Comparison of ENCODE assay signal across 23 cellular contexts in the genomic region with DNA sequence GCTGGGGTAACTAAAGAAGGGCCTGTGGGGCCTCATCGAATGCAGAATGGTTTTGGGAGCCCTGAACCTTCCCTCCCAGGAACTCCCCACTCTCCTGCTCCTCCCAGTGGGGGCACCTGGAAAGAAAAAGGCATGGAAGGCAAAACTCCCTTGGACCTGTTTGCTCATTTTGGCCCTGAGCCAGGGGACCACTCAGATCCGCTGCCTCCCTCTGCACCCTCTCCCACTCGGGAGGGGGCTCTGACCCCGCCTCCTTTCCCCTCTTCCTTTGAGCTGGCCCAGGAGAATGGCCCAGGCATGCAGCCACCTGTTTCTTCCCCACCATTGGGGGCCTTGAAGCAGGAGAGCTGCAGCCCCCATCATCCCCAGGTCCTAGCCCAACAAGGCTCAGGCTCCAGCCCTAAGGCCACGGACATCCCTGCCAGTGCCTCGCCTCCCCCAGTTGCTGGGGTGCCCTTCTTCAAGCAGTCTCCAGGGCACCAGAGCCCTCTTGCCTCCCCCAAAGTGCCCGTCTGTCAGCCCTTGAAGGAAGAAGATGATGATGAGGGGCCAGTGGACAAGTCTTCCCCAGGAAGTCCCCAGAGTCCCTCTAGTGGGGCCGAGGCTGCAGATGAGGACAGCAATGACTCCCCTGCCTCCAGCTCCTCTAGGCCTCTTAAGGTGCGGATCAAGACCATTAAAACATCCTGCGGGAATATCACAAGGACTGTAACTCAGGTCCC. TPM values are rescaled to one million over a fixed set of nuclear protein-coding genes. Genes with fewer than 3 reads are reported as not detected.
DNase-seq lines count a peak whose midpoint lies in the region; ATAC-seq, FAIRE-seq and TF ChIP-seq lines count a peak whose summit lies in the region.
"Had no signal": no experiment of that assay in that cellular context is flagged by ENCODE, and none has a peak within 500 bp of the region (broad histone marks: within the 10 kb centered on the region; RNA-seq: fewer than 3 reads in every experiment).

No MANE protein-coding gene starts in this region.

- in situ Hi-C loops in HepG2 (cut with HindIII; ENCODE audit: extremely low pct_ligation_motif_present, low pct_unique_long_range_greater_than_20kb), result no loop called here

- no peak overlapping the region for H2BK5ac ChIP-seq in H1 (ENCODE audit: low read depth, low read length)

- H3K36me3 ChIP-seq in HepG2 (replicated peaks in 1 of 2; ENCODE audit: control insufficient read depth in 1 of 2, insufficient read depth in 2 of 2, low read length in 2 of 2) (peaks cover 40 to 60% of the 10 kb centered on the region in 2 experiments), right lobe of liver (peaks cover 0 to 43% (median 17%) of the 10 kb centered on the region in 4 donors), H1 (ENCODE audit: control insufficient read depth in 2 of 4, insufficient read depth in 4 of 4, low read length in 3 of 4) (peaks cover 24 to 65% (median 44%) of the 10 kb centered on the region in 4 experiments), upper lobe of left lung (peaks cover 18 to 70% (median 61%) of the 10 kb centered on the region in 4 donors)

- peaks cover 14% of the 10 kb centered on the region; the same call in 1 of the 2 replicates for H3K79me1 ChIP-seq in H1 (ENCODE audit: low read depth, low read length)

- no peak overlapping the region for H3K4ac ChIP-seq in H1 (replicated peaks; ENCODE audit: insufficient read length, low read depth, low read length)

- H3K4me3 ChIP-seq in HepG2 (replicated peaks in 1 of 3; ENCODE audit: insufficient read depth in 1 of 3, low read depth in 2 of 3, low read length in 3 of 3) (no peak overlapping the region), right lobe of liver (no peak overlapping the region), H1 (ENCODE audit: extremely low read depth in 1 of 4, insufficient read depth in 2 of 4, low read depth in 3 of 4, low read length in 4 of 4) (no peak overlapping the region), upper lobe of left lung (no peak overlapping the region)
- H3K4me3 ChIP-seq: BLaER1 had no signal

- DNase-seq in HepG2 (ENCODE audit: low spot score) (no peak), right lobe of liver (no peak), HFFc6 (no peak), H1 (ENCODE audit: low read depth in 1 of 2, low spot score in 2 of 2) (no peak), upper lobe of left lung (no peak), SKM-1 (lab: John Stamatoyannopoulos, UW; ENCODE audit: unreplicated experiment) (no peak), Ammon's horn (ENCODE audit: low spot score) (no peak)
- DNase-seq: CD8-positive, alpha-beta T cell; H9; KG1; NCI-H1092; NCI-H1436; NCI-H187 treated with DMSO at 0.1 percent for 48 hours; NCI-H2107; NCI-H2227 treated with DMSO at 0.1 percent for 48 hours; NCI-H510A; NCI-H748 treated with DMSO at 0.1 percent for 48 hours; NK-92 treated with Interleukin-12 subunit alpha and Interleukin-12 subunit beta, amount 100 ng/mL, for 24 hours had no signal

- intact Hi-C loops in HepG2 (cut with micrococcal nuclease; ENCODE audit: unreplicated experiment), result no loop called here
- intact Hi-C loops in right lobe of liver (cut with DNase I), result no loop called here

- H3K9me3 ChIP-seq in HepG2 (ENCODE audit: low read length) (no peaks in the 10 kb centered on the region), right lobe of liver (no peaks in the 10 kb centered on the region), H1 (ENCODE audit: insufficient read depth in 2 of 2, low read depth in 1 of 2, low read length in 1 of 2) (no peaks in the 10 kb centered on the region), upper lobe of left lung (no peaks in the 10 kb centered on the region)
- H3K9me3 ChIP-seq: BLaER1 had no signal

- WGBS in HepG2 (ENCODE audit: low lambda C conversion rate), result 92% methylated on average over 6 of the region's 10 CpGs
- WGBS in right lobe of liver (ENCODE audit: insufficient coverage, low coverage, low lambda C conversion rate, missing lambda C conversion rate), result 94% methylated on average over 3 of the region's 10 CpGs
- WGBS in H1 (ENCODE audit: extremely low coverage in 1 of 2, insufficient coverage in 1 of 2, insufficient read length in 1 of 2, insufficient replicate concordance in 2 of 2, low coverage in 1 of 2, low lambda C conversion rate in 2 of 2, missing lambda C conversion rate in 1 of 2), 2 experiments, result 95% methylated on average over 10 of the region's 10 CpGs; no CpG with 5 or more reads in 1 of the 2 experiments
- WGBS in upper lobe of left lung, 2 donors, result 92% methylated on average over 9 to 10 of the region's 10 CpGs

- no peak overlapping the region for H3K9ac ChIP-seq in HepG2 (ENCODE audit: insufficient read depth, low read depth, low read length)
- H3K9ac ChIP-seq in H1 (replicated peaks in 1 of 4; ENCODE audit: extremely low read depth in 1 of 4, low read depth in 3 of 4, low read length in 3 of 4), result no peak overlapping the region
- H3K9ac ChIP-seq: BLaER1 had no signal

- H2BK12ac ChIP-seq in H1 (ENCODE audit: low read depth, low read length), result no peak overlapping the region

- no peak overlapping the region for H3K27ac ChIP-seq in HepG2 (ENCODE audit: extremely low read length, insufficient read depth, low read length)
- H3K27ac ChIP-seq in right lobe of liver, result no peak overlapping the region
- no peak overlapping the region for H3K27ac ChIP-seq in H1 (ENCODE audit: low read depth, low read length)
- no peak overlapping the region for H3K27ac ChIP-seq in upper lobe of left lung
- H3K27ac ChIP-seq: BLaER1, HL-60 had no signal

- H3K27ac Mint-ChIP-seq in HFFc6, result peak overlapping the region; percentile 24; the same call in 1 of the 2 replicates
- H3K27ac Mint-ChIP-seq: CD8-positive, alpha-beta T cell had no signal

- no peak overlapping the region for H2BK15ac ChIP-seq in H1 (ENCODE audit: low read length)

- FAIRE-seq in HepG2 (lab: Jason Lieb, UNC) (no peak), H1 (lab: Jason Lieb, UNC) (no peak)
- FAIRE-seq: G401.6 had no signal

- CTCF ChIA-PET in HepG2 (lab: Yijun Ruan, JAX; ENCODE audit: low intra/inter-chr PET ratio, low total read pairs) (no interaction called here), H1 (lab: Charles Lee; ENCODE audit: partially characterized antibody) (interaction anchor here (1.6 to 1.8 kb wide), 2 partner anchors 10 to 54 kb away, joined by 5 read pairs; no protein-coding TSS in a partner anchor)

- H3K79me2 ChIP-seq in HepG2 (ENCODE audit: insufficient read depth, low read length) (peaks cover 32% of the 10 kb centered on the region), H1 (ENCODE audit: control insufficient read depth in 1 of 2, insufficient read depth in 2 of 2, low read length in 2 of 2) (peaks cover 0 to 34% of the 10 kb centered on the region in 2 experiments; a peak in 2 of 4 replicates)

- peaks cover 16% of the 10 kb centered on the region for H3K4me1 Mint-ChIP-seq in HFFc6 (ENCODE audit: low read depth)

- TF ChIP-seq CTCF in HepG2 (CRISPR knock-in tag; IDR thresholded peaks at IDR 0.05) (no peak), right lobe of liver (IDR thresholded peaks at IDR 0.05) (no peak), HFFc6 (IDR thresholded peaks at IDR 0.05) (no peak), H1 (IDR thresholded peaks at IDR 0.05; ENCODE audit: control extremely low read depth in 1 of 3, insufficient read depth in 1 of 3, low read depth in 1 of 3, low read length in 3 of 3) (no peak), upper lobe of left lung (IDR thresholded peaks at IDR 0.05) (no peak)

- ATAC-seq in HepG2, result no peak
- no peak for ATAC-seq in right lobe of liver
- ATAC-seq in upper lobe of left lung (ENCODE audit: low FRiP score in 2 of 2), result no peak
- ATAC-seq: CD8-positive, alpha-beta T cell; Panc1; SK-N-SH treated with all-trans-retinoic acid at 6 μM for 48 hours had no signal

- H3K4me3 Mint-ChIP-seq in HFFc6, result no peak overlapping the region
- H3K4me3 Mint-ChIP-seq: CD8-positive, alpha-beta T cell; H9 had no signal

- TF ChIP-seq RAD21 in HepG2 (CRISPR knock-in tag; IDR thresholded peaks at IDR 0.05) (no peak), H1 (IDR thresholded peaks at IDR 0.05 in 1 of 2, conservative IDR thresholded peaks at IDR 0.05 in 1 of 2; ENCODE audit: low read depth in 2 of 2, low read length in 2 of 2) (no peak)

- H2BK120ac ChIP-seq in H1 (replicated peaks; ENCODE audit: low read depth, low read length), result no peak overlapping the region

- no peak overlapping the region for H3K23ac ChIP-seq in H1 (ENCODE audit: insufficient read length)

- BruUV-seq in HepG2 (replicated peaks; lab: Mats Ljungman, UMichigan), result no TSS peak

- H4K20me1 ChIP-seq in HepG2 (ENCODE audit: insufficient read depth, low read length), result peaks cover 13% of the 10 kb centered on the region; the same call in 1 of the 2 replicates
- peaks cover 7 to 32% of the 10 kb centered on the region in 2 experiments for H4K20me1 ChIP-seq in H1 (replicated peaks in 1 of 2; ENCODE audit: control insufficient read depth in 1 of 2, insufficient read depth in 2 of 2, low read length in 2 of 2)

- H4K5ac ChIP-seq in H1 (ENCODE audit: insufficient read length, low read depth, low read length), result no peak overlapping the region

- no peak overlapping the region for H3K4me2 ChIP-seq in HepG2 (ENCODE audit: low read depth, low read length)
- H3K4me2 ChIP-seq in H1 (ENCODE audit: insufficient read depth in 1 of 2, low read depth in 2 of 2, low read length in 2 of 2), result no peak overlapping the region
- H3K4me2 ChIP-seq: BLaER1 had no signal

- no peak overlapping the region for H2AK5ac ChIP-seq in H1 (ENCODE audit: low read depth, low read length)

- no peak overlapping the region for H3K18ac ChIP-seq in H1 (ENCODE audit: extremely low read depth, low read length)

- H3K27me3 Mint-ChIP-seq in HFFc6 (ENCODE audit: insufficient read depth), result peaks cover 15% of the 10 kb centered on the region

- peaks cover 7% of the 10 kb centered on the region; the same call in 1 of the 2 replicates for H3K23me2 ChIP-seq in H1 (ENCODE audit: low read depth, low read length)

- H3K56ac ChIP-seq in H1 (replicated peaks; ENCODE audit: insufficient read length, low read depth, low read length), result no peak overlapping the region

- H3K9me3 Mint-ChIP-seq in HFFc6, result no peaks in the 10 kb centered on the region
- H3K9me3 Mint-ChIP-seq: CD8-positive, alpha-beta T cell; H9 had no signal

- H4K91ac ChIP-seq in H1 (replicated peaks; ENCODE audit: insufficient read length, low read length), result no peak overlapping the region

- no peaks in the 10 kb centered on the region; a peak in 1 of 5 replicates for H3K27me3 ChIP-seq in HepG2 (ENCODE audit: control insufficient read depth in 1 of 2, insufficient read depth in 2 of 2, low read length in 2 of 2)
- H3K27me3 ChIP-seq in right lobe of liver, result no peaks in the 10 kb centered on the region
- H3K27me3 ChIP-seq in H1 (replicated peaks in 1 of 4; ENCODE audit: control insufficient read depth in 3 of 4, extremely low read depth in 1 of 4, insufficient read depth in 3 of 4, low read length in 3 of 4), result no peaks in the 10 kb centered on the region
- no peaks in the 10 kb centered on the region for H3K27me3 ChIP-seq in upper lobe of left lung
- H3K27me3 ChIP-seq: BLaER1 had no signal

- H3K4me1 ChIP-seq in HepG2 (ENCODE audit: insufficient read depth, low read length) (peaks cover 16% of the 10 kb centered on the region), right lobe of liver (peaks cover 0 to 7% (median 0%) of the 10 kb centered on the region in 4 donors), H1 (replicated peaks in 1 of 4; ENCODE audit: control insufficient read depth in 3 of 4, insufficient read depth in 4 of 4, low read length in 3 of 4) (peaks cover 5 to 12% (median 7%) of the 10 kb centered on the region in 4 experiments; a peak in 6 of 7 replicates), upper lobe of left lung (peaks cover 11 to 18% (median 14%) of the 10 kb centered on the region in 4 donors)

- H4K8ac ChIP-seq in H1 (ENCODE audit: extremely low read depth, insufficient read depth, low read length), result peak overlapping the region; percentile 45; the same call in 1 of the 2 replicates

- no peak for TF ChIP-seq EP300 in HepG2 (IDR thresholded peaks at IDR 0.05; ENCODE audit: low read depth in 2 of 2, low read length in 2 of 2)
- TF ChIP-seq EP300 in HepG2 (CRISPR knock-in tag; IDR thresholded peaks at IDR 0.05; ENCODE audit: borderline replicate concordance), result no peak
- no peak for TF ChIP-seq EP300 in H1 (IDR thresholded peaks at IDR 0.05; ENCODE audit: borderline replicate concordance in 1 of 2, low read depth in 2 of 2, low read length in 2 of 2)
- TF ChIP-seq EP300 in upper lobe of left lung (IDR thresholded peaks at IDR 0.05), result no peak

- POLR2A ChIA-PET in HepG2 (lab: Yijun Ruan, JAX), result interaction anchor here (1.0 kb wide), 1 partner anchor 14 kb away, joined by 4 read pairs; no protein-coding TSS in a partner anchor
- POLR2A ChIA-PET in H1 (lab: Charles Lee; ENCODE audit: partially characterized antibody), result interaction anchor here (1.0 to 11.6 kb wide), 9 partner anchors 9 to 121 kb away, joined by 3 to 213 read pairs (median 4); partner anchors contain the start of genes LYSMD1 and SCNM1

- H3K14ac ChIP-seq in H1 (ENCODE audit: insufficient read length), result no peak overlapping the region

- H3K36me3 Mint-ChIP-seq in HFFc6 (ENCODE audit: low read depth), result peaks cover 9% of the 10 kb centered on the region

- no peak for TF ChIP-seq POLR2A in HepG2 (IDR thresholded peaks at IDR 0.05; ENCODE audit: insufficient read depth in 1 of 2, low read depth in 2 of 2, low read length in 2 of 2)
- no peak for TF ChIP-seq POLR2A in right lobe of liver (IDR thresholded peaks at IDR 0.05)
- no peak for TF ChIP-seq POLR2A in H1 (IDR thresholded peaks at IDR 0.05; ENCODE audit: control extremely low read depth in 1 of 2, low read depth in 2 of 2, low read length in 2 of 2)
- TF ChIP-seq POLR2A in upper lobe of left lung (IDR thresholded peaks at IDR 0.05), result no peak

- H2AFZ ChIP-seq in HepG2 (ENCODE audit: low read length) (no peak overlapping the region), H1 (ENCODE audit: low read length) (no peak overlapping the region)

- no peak overlapping the region for H2BK20ac ChIP-seq in H1 (ENCODE audit: low read length)

RNA-seq across cellular contexts. Expression of gene ZNF687, which starts 4.7 kb away (rescaled TPM):
- total RNA-seq in HepG2 (2016; rRNA removed; fragmentation: Illumina TruSeq; extraction: Trizol) (14.1 and 15.0 TPM in 2 replicates), right lobe of liver (10 to 100 TPM in 3 of 6 experiments, 1 to 10 TPM in 3; 7.6 to 14.2 (median 10.1) TPM), upper lobe of left lung (10 to 100 TPM; 17.4 to 50.3 (median 27.2) TPM)
- total RNA-seq in HepG2 (2016; cell fraction: cytosol; rRNA removed; fragmentation: Illumina TruSeq; extraction: Trizol; ENCODE audit: low read depth), result 3.3 and 3.9 TPM in 2 replicates
- 13.7 and 14.2 TPM in 2 replicates for total RNA-seq in HepG2 (2016; cell fraction: insoluble cytoplasmic fraction; rRNA removed; fragmentation: Illumina TruSeq; extraction: Trizol)
- total RNA-seq in HepG2 (2016; cell fraction: membrane; rRNA removed; fragmentation: Illumina TruSeq; extraction: Trizol), result 6.1 and 7.4 TPM in 2 replicates
- 15.7 and 20.5 TPM in 2 replicates for total RNA-seq in HepG2 (2016; cell fraction: nucleus; rRNA removed; fragmentation: Illumina TruSeq; extraction: Trizol)
- polyA plus RNA-seq in HepG2 (2011; rRNA removed) (16.5 and 24.5 TPM in 2 replicates), H1 (2011; rRNA removed) (69.9 and 91.9 TPM in 2 replicates)
- polyA plus RNA-seq in HepG2 (2011; cell fraction: cytosol; rRNA removed), result 11.9 and 16.7 TPM in 2 replicates
- 55.2 and 58.3 TPM in 2 replicates for polyA plus RNA-seq in HepG2 (2011; cell fraction: nucleus; rRNA removed)
- polyA plus RNA-seq in HepG2 (2012), result 12.2 and 12.3 TPM in 2 replicates
- 0.57 and 1.1 TPM in 2 replicates for polyA plus RNA-seq in HepG2 (2016; cell fraction: cytosol; fragmentation: Illumina TruSeq; extraction: Trizol; ENCODE audit: low read depth)
- 9.8 and 13.6 TPM in 2 replicates for polyA plus RNA-seq in HepG2 (2016; cell fraction: insoluble cytoplasmic fraction; fragmentation: Illumina TruSeq; extraction: Trizol; ENCODE audit: low read depth)
- 2.3 and 2.5 TPM in 2 replicates for polyA plus RNA-seq in HepG2 (2016; cell fraction: membrane; fragmentation: Illumina TruSeq; extraction: Trizol; ENCODE audit: low read depth)
- polyA plus RNA-seq in HepG2 (2016; cell fraction: nucleus; fragmentation: Illumina TruSeq; extraction: Trizol; ENCODE audit: insufficient read depth, low read depth), result 22.9 and 24.3 TPM in 2 replicates
- polyA minus RNA-seq in HepG2 (2011; rRNA and poly(A)+ RNA removed; ENCODE audit: low replicate concordance), result 85.3 and 103 TPM in 2 replicates
- polyA minus RNA-seq in HepG2 (2011; cell fraction: cytosol; rRNA and poly(A)+ RNA removed), result 20.1 and 23.3 TPM in 2 replicates
- polyA minus RNA-seq in HepG2 (2011; cell fraction: nucleus; rRNA and poly(A)+ RNA removed), result 44.4 and 49.6 TPM in 2 replicates
- total RNA-seq in HFFc6 (2021; fragmentation: NEBNext Ultra II Directional; extraction: Animal tissue kit (Norgen Biotek cat#: 25700)), result 10 to 100 TPM; 14.6 to 18.3 (median 15.9) TPM
- 43.0 and 45.9 TPM in 2 replicates for total RNA-seq in H1 (2021; fragmentation: NEBNext Ultra II Directional; extraction: Animal tissue kit (Norgen Biotek cat#: 25700))
- polyA plus RNA-seq in H1 (2011; cell fraction: cytosol; rRNA removed), result 47.7 TPM
- 90.8 TPM for polyA plus RNA-seq in H1 (2011; cell fraction: nucleus; rRNA removed)
- polyA plus RNA-seq in H1 (2012, experiment 1 of 2), result 30.8 to 47.7 TPM (median 40.3 TPM) in 4 replicates
- polyA plus RNA-seq in H1 (2012, experiment 2 of 2), result 35.9 TPM
- 26.5 TPM for polyA plus RNA-seq in H1 (2013, experiment 1 of 2)
- polyA plus RNA-seq in H1 (2013, experiment 2 of 2), result 24.7 TPM
- polyA minus RNA-seq in H1 (2011; rRNA and poly(A)+ RNA removed), result 64.9 and 87.9 TPM in 2 replicates
- polyA minus RNA-seq in H1 (2011; cell fraction: cytosol; rRNA and poly(A)+ RNA removed), result 65.9 TPM
- polyA minus RNA-seq in H1 (2011; cell fraction: nucleus; rRNA and poly(A)+ RNA removed), result 80.7 TPM

RNA-seq across cellular contexts. Expression of gene PSMD4, which starts 32.2 kb away (rescaled TPM):
- 243 and 320 TPM in 2 replicates for total RNA-seq in HepG2 (2016; rRNA removed; fragmentation: Illumina TruSeq; extraction: Trizol)
- 97.9 and 99.1 TPM in 2 replicates for total RNA-seq in HepG2 (2016; cell fraction: cytosol; rRNA removed; fragmentation: Illumina TruSeq; extraction: Trizol; ENCODE audit: low read depth)
- total RNA-seq in HepG2 (2016; cell fraction: insoluble cytoplasmic fraction; rRNA removed; fragmentation: Illumina TruSeq; extraction: Trizol), result 248 and 329 TPM in 2 replicates
- total RNA-seq in HepG2 (2016; cell fraction: membrane; rRNA removed; fragmentation: Illumina TruSeq; extraction: Trizol), result 108 and 110 TPM in 2 replicates
- total RNA-seq in HepG2 (2016; cell fraction: nucleus; rRNA removed; fragmentation: Illumina TruSeq; extraction: Trizol), result 101 TPM in 2 replicates
- polyA plus RNA-seq in HepG2 (2011; rRNA removed), result 174 and 194 TPM in 2 replicates
- polyA plus RNA-seq in HepG2 (2011; cell fraction: cytosol; rRNA removed), result 235 and 265 TPM in 2 replicates
- polyA plus RNA-seq in HepG2 (2011; cell fraction: nucleus; rRNA removed), result 94.5 and 113 TPM in 2 replicates
- polyA plus RNA-seq in HepG2 (2012), result 151 and 156 TPM in 2 replicates
- polyA plus RNA-seq in HepG2 (2016; cell fraction: cytosol; fragmentation: Illumina TruSeq; extraction: Trizol; ENCODE audit: low read depth), result 64.7 and 68.2 TPM in 2 replicates
- 215 and 240 TPM in 2 replicates for polyA plus RNA-seq in HepG2 (2016; cell fraction: insoluble cytoplasmic fraction; fragmentation: Illumina TruSeq; extraction: Trizol; ENCODE audit: low read depth)
- polyA plus RNA-seq in HepG2 (2016; cell fraction: membrane; fragmentation: Illumina TruSeq; extraction: Trizol; ENCODE audit: low read depth), result 61.2 and 68.2 TPM in 2 replicates
- 167 and 175 TPM in 2 replicates for polyA plus RNA-seq in HepG2 (2016; cell fraction: nucleus; fragmentation: Illumina TruSeq; extraction: Trizol; ENCODE audit: insufficient read depth, low read depth)
- 154 and 325 TPM in 2 replicates for polyA minus RNA-seq in HepG2 (2011; rRNA and poly(A)+ RNA removed; ENCODE audit: low replicate concordance)
- 62.2 and 71.6 TPM in 2 replicates for polyA minus RNA-seq in HepG2 (2011; cell fraction: cytosol; rRNA and poly(A)+ RNA removed)
- polyA minus RNA-seq in HepG2 (2011; cell fraction: nucleus; rRNA and poly(A)+ RNA removed), result 41.6 and 53.0 TPM in 2 replicates
- 10 to 100 TPM; 72.2 to 95.6 (median 79.1) TPM for total RNA-seq in right lobe of liver
- total RNA-seq in HFFc6 (2021; fragmentation: NEBNext Ultra II Directional; extraction: Animal tissue kit (Norgen Biotek cat#: 25700)), result 100 to 1,000 TPM; 194 to 228 (median 217) TPM
- total RNA-seq in H1 (2021; fragmentation: NEBNext Ultra II Directional; extraction: Animal tissue kit (Norgen Biotek cat#: 25700)), result 216 and 226 TPM in 2 replicates
- 284 and 293 TPM in 2 replicates for polyA plus RNA-seq in H1 (2011; rRNA removed)
- 398 TPM for polyA plus RNA-seq in H1 (2011; cell fraction: cytosol; rRNA removed)
- polyA plus RNA-seq in H1 (2011; cell fraction: nucleus; rRNA removed), result 215 TPM
- polyA plus RNA-seq in H1 (2012, experiment 1 of 2), result 274 to 370 TPM (median 317 TPM) in 4 replicates
- 118 TPM for polyA plus RNA-seq in H1 (2012, experiment 2 of 2)
- polyA plus RNA-seq in H1 (2013, experiment 1 of 2), result 147 TPM
- polyA plus RNA-seq in H1 (2013, experiment 2 of 2), result 149 TPM
- polyA minus RNA-seq in H1 (2011; rRNA and poly(A)+ RNA removed), result 230 and 254 TPM in 2 replicates
- polyA minus RNA-seq in H1 (2011; cell fraction: cytosol; rRNA and poly(A)+ RNA removed), result 86.2 TPM
- 63.5 TPM for polyA minus RNA-seq in H1 (2011; cell fraction: nucleus; rRNA and poly(A)+ RNA removed)
- 100 to 1,000 TPM; 102 to 132 (median 119) TPM for total RNA-seq in upper lobe of left lung

RNA-seq across cellular contexts. Expression of gene PI4KB, which starts 40.4 kb away (rescaled TPM):
- total RNA-seq in HepG2 (2016; rRNA removed; fragmentation: Illumina TruSeq; extraction: Trizol) (18.6 and 19.5 TPM in 2 replicates), right lobe of liver (10 to 100 TPM; 20.0 to 24.7 (median 22.7) TPM), upper lobe of left lung (100 to 1,000 TPM in 1 of 6 donors, 10 to 100 TPM in 5; 41.3 to 127 (median 64.0) TPM)
- 7.7 and 8.5 TPM in 2 replicates for total RNA-seq in HepG2 (2016; cell fraction: cytosol; rRNA removed; fragmentation: Illumina TruSeq; extraction: Trizol; ENCODE audit: low read depth)
- 18.7 and 20.1 TPM in 2 replicates for total RNA-seq in HepG2 (2016; cell fraction: insoluble cytoplasmic fraction; rRNA removed; fragmentation: Illumina TruSeq; extraction: Trizol)
- 16.6 and 17.9 TPM in 2 replicates for total RNA-seq in HepG2 (2016; cell fraction: membrane; rRNA removed; fragmentation: Illumina TruSeq; extraction: Trizol)
- total RNA-seq in HepG2 (2016; cell fraction: nucleus; rRNA removed; fragmentation: Illumina TruSeq; extraction: Trizol), result 17.8 and 19.5 TPM in 2 replicates
- polyA plus RNA-seq in HepG2 (2011; rRNA removed) (29.3 and 32.6 TPM in 2 replicates), H1 (2011; rRNA removed) (33.1 and 37.1 TPM in 2 replicates)
- polyA plus RNA-seq in HepG2 (2011; cell fraction: cytosol; rRNA removed), result 25.3 and 25.8 TPM in 2 replicates
- 36.5 and 43.7 TPM in 2 replicates for polyA plus RNA-seq in HepG2 (2011; cell fraction: nucleus; rRNA removed)
- polyA plus RNA-seq in HepG2 (2012), result 12.6 and 16.2 TPM in 2 replicates
- 3.9 and 4.4 TPM in 2 replicates for polyA plus RNA-seq in HepG2 (2016; cell fraction: cytosol; fragmentation: Illumina TruSeq; extraction: Trizol; ENCODE audit: low read depth)
- polyA plus RNA-seq in HepG2 (2016; cell fraction: insoluble cytoplasmic fraction; fragmentation: Illumina TruSeq; extraction: Trizol; ENCODE audit: low read depth), result 19.7 and 20.5 TPM in 2 replicates
- polyA plus RNA-seq in HepG2 (2016; cell fraction: membrane; fragmentation: Illumina TruSeq; extraction: Trizol; ENCODE audit: low read depth), result 11.0 and 12.5 TPM in 2 replicates
- polyA plus RNA-seq in HepG2 (2016; cell fraction: nucleus; fragmentation: Illumina TruSeq; extraction: Trizol; ENCODE audit: insufficient read depth, low read depth), result 31.3 and 33.3 TPM in 2 replicates
- polyA minus RNA-seq in HepG2 (2011; rRNA and poly(A)+ RNA removed; ENCODE audit: low replicate concordance), result 58.3 and 156 TPM in 2 replicates
- 14.8 and 17.7 TPM in 2 replicates for polyA minus RNA-seq in HepG2 (2011; cell fraction: cytosol; rRNA and poly(A)+ RNA removed)
- polyA minus RNA-seq in HepG2 (2011; cell fraction: nucleus; rRNA and poly(A)+ RNA removed), result 29.6 and 32.7 TPM in 2 replicates
- 10 to 100 TPM; 63.6 to 73.0 (median 70.0) TPM for total RNA-seq in HFFc6 (2021; fragmentation: NEBNext Ultra II Directional; extraction: Animal tissue kit (Norgen Biotek cat#: 25700))
- 30.1 and 31.0 TPM in 2 replicates for total RNA-seq in H1 (2021; fragmentation: NEBNext Ultra II Directional; extraction: Animal tissue kit (Norgen Biotek cat#: 25700))
- polyA plus RNA-seq in H1 (2011; cell fraction: cytosol; rRNA removed), result 38.3 TPM
- 68.6 TPM for polyA plus RNA-seq in H1 (2011; cell fraction: nucleus; rRNA removed)
- 25.9 to 30.3 TPM (median 27.6 TPM) in 4 replicates for polyA plus RNA-seq in H1 (2012, experiment 1 of 2)
- 22.8 TPM for polyA plus RNA-seq in H1 (2012, experiment 2 of 2)
- polyA plus RNA-seq in H1 (2013, experiment 1 of 2), result 13.7 TPM
- 13.8 TPM for polyA plus RNA-seq in H1 (2013, experiment 2 of 2)
- 75.6 and 82.5 TPM in 2 replicates for polyA minus RNA-seq in H1 (2011; rRNA and poly(A)+ RNA removed)
- polyA minus RNA-seq in H1 (2011; cell fraction: cytosol; rRNA and poly(A)+ RNA removed), result 39.6 TPM
- 34.0 TPM for polyA minus RNA-seq in H1 (2011; cell fraction: nucleus; rRNA and poly(A)+ RNA removed)

Comparison
In these comparisons a context has a peak if more than half of its experiments do, and no peak if none do; other contexts are left out.
1. Of the 41 proteins assayed by ChIP-seq in both HepG2 and H1: peak only in HepG2: POLR2AphosphoS5; only in H1: none; in both: none; in neither: 40.